ENCODE assay signal across 1 cellular context in genomic region chr4:2963185-2964076, GRCh38.
TF ChIP-seq lines count a peak whose summit lies in the region.

TSS of gene GRK4 (plus strand) at chr4:2963571. CDS start at chr4:2964071, 500 bp downstream.
TSS of gene NOP14 (minus strand) at chr4:2963406. CDS start at chr4:2963319, 87 bp downstream.

TF ChIP-seq in K562, 482 proteins besides CTCF, POLR2A, EP300 and RAD21 (continued from another document and continues in another):
- no peak for TF ChIP-seq CREB5 (CRISPR knock-in tag; IDR thresholded peaks at IDR 0.05)
- TF ChIP-seq EP400 (IDR thresholded peaks at IDR 0.05) = peak; percentile 96
- TF ChIP-seq ZMIZ1 (IDR thresholded peaks at IDR 0.05; ENCODE audit: low read depth in 2 of 2, low read length in 2 of 2) = no peak; a peak in 1 of 4 replicates
- TF ChIP-seq RUNX1 (IDR thresholded peaks at IDR 0.05; ENCODE audit: low read depth) = 0 out of 2 replicates have a peak, but pooled peaks have one; percentile 5
- TF ChIP-seq, protein P1, sequence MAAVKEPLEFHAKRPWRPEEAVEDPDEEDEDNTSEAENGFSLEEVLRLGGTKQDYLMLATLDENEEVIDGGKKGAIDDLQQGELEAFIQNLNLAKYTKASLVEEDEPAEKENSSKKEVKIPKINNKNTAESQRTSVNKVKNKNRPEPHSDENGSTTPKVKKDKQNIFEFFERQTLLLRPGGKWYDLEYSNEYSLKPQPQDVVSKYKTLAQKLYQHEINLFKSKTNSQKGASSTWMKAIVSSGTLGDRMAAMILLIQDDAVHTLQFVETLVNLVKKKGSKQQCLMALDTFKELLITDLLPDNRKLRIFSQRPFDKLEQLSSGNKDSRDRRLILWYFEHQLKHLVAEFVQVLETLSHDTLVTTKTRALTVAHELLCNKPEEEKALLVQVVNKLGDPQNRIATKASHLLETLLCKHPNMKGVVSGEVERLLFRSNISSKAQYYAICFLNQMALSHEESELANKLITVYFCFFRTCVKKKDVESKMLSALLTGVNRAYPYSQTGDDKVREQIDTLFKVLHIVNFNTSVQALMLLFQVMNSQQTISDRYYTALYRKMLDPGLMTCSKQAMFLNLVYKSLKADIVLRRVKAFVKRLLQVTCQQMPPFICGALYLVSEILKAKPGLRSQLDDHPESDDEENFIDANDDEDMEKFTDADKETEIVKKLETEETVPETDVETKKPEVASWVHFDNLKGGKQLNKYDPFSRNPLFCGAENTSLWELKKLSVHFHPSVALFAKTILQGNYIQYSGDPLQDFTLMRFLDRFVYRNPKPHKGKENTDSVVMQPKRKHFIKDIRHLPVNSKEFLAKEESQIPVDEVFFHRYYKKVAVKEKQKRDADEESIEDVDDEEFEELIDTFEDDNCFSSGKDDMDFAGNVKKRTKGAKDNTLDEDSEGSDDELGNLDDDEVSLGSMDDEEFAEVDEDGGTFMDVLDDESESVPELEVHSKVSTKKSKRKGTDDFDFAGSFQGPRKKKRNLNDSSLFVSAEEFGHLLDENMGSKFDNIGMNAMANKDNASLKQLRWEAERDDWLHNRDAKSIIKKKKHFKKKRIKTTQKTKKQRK (IDR thresholded peaks at IDR 0.05; ENCODE audit: borderline replicate concordance, low read depth, low read length) = no peak
- TF ChIP-seq ZNF445 (CRISPR knock-in tag; IDR thresholded peaks at IDR 0.05; ENCODE audit: low read depth) = no peak
- no peak for TF ChIP-seq TBL1XR1 (IDR thresholded peaks at IDR 0.05; ENCODE audit: low read length in 2 of 2)
- TF ChIP-seq HDAC6 (IDR thresholded peaks at IDR 0.05; ENCODE audit: low read depth, low read length) = no peak
- TF ChIP-seq POLR3G (IDR thresholded peaks at IDR 0.05; ENCODE audit: extremely low read depth, insufficient read length, insufficient replicate concordance) = no peak
- TF ChIP-seq RBBP5 (IDR thresholded peaks at IDR 0.05; ENCODE audit: borderline replicate concordance, insufficient read depth, low read length, poor library complexity, severe bottlenecking) = no peak
- TF ChIP-seq ZNF551 (CRISPR knock-in tag; IDR thresholded peaks at IDR 0.05) = no peak
- no peak for TF ChIP-seq ZBTB12 (CRISPR knock-in tag; IDR thresholded peaks at IDR 0.05)
- TF ChIP-seq, protein P2, sequence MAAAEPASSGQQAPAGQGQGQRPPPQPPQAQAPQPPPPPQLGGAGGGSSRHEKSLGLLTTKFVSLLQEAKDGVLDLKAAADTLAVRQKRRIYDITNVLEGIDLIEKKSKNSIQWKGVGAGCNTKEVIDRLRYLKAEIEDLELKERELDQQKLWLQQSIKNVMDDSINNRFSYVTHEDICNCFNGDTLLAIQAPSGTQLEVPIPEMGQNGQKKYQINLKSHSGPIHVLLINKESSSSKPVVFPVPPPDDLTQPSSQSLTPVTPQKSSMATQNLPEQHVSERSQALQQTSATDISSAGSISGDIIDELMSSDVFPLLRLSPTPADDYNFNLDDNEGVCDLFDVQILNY (CRISPR knock-in tag; IDR thresholded peaks at IDR 0.05) = no peak
- no peak for TF ChIP-seq DPF2 (IDR thresholded peaks at IDR 0.05)
- no peak for TF ChIP-seq CEBPB (tag; IDR thresholded peaks at IDR 0.05)
- no peak for TF ChIP-seq NFE2 (IDR thresholded peaks at IDR 0.05; ENCODE audit: low read depth)
- TF ChIP-seq, protein P3, sequence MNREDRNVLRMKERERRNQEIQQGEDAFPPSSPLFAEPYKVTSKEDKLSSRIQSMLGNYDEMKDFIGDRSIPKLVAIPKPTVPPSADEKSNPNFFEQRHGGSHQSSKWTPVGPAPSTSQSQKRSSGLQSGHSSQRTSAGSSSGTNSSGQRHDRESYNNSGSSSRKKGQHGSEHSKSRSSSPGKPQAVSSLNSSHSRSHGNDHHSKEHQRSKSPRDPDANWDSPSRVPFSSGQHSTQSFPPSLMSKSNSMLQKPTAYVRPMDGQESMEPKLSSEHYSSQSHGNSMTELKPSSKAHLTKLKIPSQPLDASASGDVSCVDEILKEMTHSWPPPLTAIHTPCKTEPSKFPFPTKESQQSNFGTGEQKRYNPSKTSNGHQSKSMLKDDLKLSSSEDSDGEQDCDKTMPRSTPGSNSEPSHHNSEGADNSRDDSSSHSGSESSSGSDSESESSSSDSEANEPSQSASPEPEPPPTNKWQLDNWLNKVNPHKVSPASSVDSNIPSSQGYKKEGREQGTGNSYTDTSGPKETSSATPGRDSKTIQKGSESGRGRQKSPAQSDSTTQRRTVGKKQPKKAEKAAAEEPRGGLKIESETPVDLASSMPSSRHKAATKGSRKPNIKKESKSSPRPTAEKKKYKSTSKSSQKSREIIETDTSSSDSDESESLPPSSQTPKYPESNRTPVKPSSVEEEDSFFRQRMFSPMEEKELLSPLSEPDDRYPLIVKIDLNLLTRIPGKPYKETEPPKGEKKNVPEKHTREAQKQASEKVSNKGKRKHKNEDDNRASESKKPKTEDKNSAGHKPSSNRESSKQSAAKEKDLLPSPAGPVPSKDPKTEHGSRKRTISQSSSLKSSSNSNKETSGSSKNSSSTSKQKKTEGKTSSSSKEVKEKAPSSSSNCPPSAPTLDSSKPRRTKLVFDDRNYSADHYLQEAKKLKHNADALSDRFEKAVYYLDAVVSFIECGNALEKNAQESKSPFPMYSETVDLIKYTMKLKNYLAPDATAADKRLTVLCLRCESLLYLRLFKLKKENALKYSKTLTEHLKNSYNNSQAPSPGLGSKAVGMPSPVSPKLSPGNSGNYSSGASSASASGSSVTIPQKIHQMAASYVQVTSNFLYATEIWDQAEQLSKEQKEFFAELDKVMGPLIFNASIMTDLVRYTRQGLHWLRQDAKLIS (CRISPR knock-in tag; IDR thresholded peaks at IDR 0.05) = no peak
- TF ChIP-seq PHF20 (IDR thresholded peaks at IDR 0.05; ENCODE audit: partially characterized antibody) = peak; percentile 3
- no peak for TF ChIP-seq MEIS2 (IDR thresholded peaks at IDR 0.05; ENCODE audit: partially characterized antibody)
- no peak for TF ChIP-seq ZNF655 (CRISPR knock-in tag; IDR thresholded peaks at IDR 0.05)
- TF ChIP-seq ZBTB17 (CRISPR knock-in tag; IDR thresholded peaks at IDR 0.05) = no peak
- TF ChIP-seq MCM7 (IDR thresholded peaks at IDR 0.05) = no peak
- TF ChIP-seq GATAD2A (IDR thresholded peaks at IDR 0.05) = peak; percentile 36; the same call in 1 of the 2 replicates
- TF ChIP-seq HBP1 (CRISPR knock-in tag; IDR thresholded peaks at IDR 0.05) = no peak
- TF ChIP-seq TRIM24 (IDR thresholded peaks at IDR 0.05) = no peak
- peak; percentile 89 for TF ChIP-seq U2AF1 (optimal IDR thresholded peaks at IDR 0.05; ENCODE audit: low read depth, low read length)
- peak; percentile 80 for TF ChIP-seq MXI1 (IDR thresholded peaks at IDR 0.05; ENCODE audit: low read depth, low read length)
- TF ChIP-seq ZKSCAN8 (CRISPR knock-in tag; IDR thresholded peaks at IDR 0.05) = no peak
